Comparison of ENCODE assay signal across 8 cellular contexts in the genomic region with DNA sequence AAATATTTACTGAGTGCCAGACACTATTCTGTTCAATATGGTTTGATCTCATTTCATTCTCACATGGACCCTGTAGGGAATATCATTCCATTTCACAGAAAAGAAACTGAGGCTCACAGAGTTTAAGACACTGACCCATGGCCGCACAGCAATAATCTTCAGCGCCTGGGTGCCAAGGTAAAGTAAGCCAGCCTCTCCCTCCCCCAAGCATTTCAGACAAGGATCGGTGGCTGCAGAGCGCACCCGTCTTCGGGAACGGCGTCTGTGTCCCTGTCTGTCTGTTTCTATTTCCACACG. TPM values are rescaled to one million over a fixed set of nuclear protein-coding genes. Genes with fewer than 3 reads are reported as not detected.
A peak's percentile ranks its signal among the peaks of the same experiment; 100 is the strongest.
DNase-seq lines count a peak whose midpoint lies in the region; ATAC-seq and TF ChIP-seq lines count a peak whose summit lies in the region.

No MANE protein-coding gene starts in this region.

- H3K4me3 Mint-ChIP-seq in activated naive CD4-positive, alpha-beta T cell treated with anti-CD3 and anti-CD28 coated beads, Interleukin-2, amount 10 ng/mL, durations not matched to agents 7 days and 5 days, result peak overlapping the region; percentile 61

- in situ Hi-C loops in transverse colon (cut with MboI; ENCODE audit: low pct_ligation_motif_present in 1 of 4, low pct_unique_long_range_greater_than_20kb in 1 of 4, low sequenced_read_pairs in 3 of 4), result no loop called here

- TF ChIP-seq POLR2A in adrenal gland (IDR thresholded peaks at IDR 0.05), result no peak
- no peak for TF ChIP-seq POLR2A in transverse colon (IDR thresholded peaks at IDR 0.05)

- CTCF ChIA-PET in activated naive CD4-positive, alpha-beta T cell treated with anti-CD3 and anti-CD28 coated beads, Interleukin-2, amount 10 ng/mL, durations not matched to agents 7 days and 5 days (lab: Charles Lee), result interaction anchor here (1.4 to 16.2 kb wide), 7 partner anchors 12 to 155 kb away, joined by 4 to 382 read pairs (median 13); partner anchors contain the start of gene CDC37

- peak; percentile 16 for ATAC-seq in left lung
- no peak for ATAC-seq in GM18498 (IDR thresholded peaks at IDR 0.05; ENCODE audit: unreplicated experiment)

- peaks cover 31% of the 10 kb centered on the region for H3K27me3 ChIP-seq in adrenal gland
- peaks cover 41 to 57% of the 10 kb centered on the region in 2 donors for H3K27me3 ChIP-seq in left lung
- peaks cover 74% of the 10 kb centered on the region for H3K27me3 ChIP-seq in transverse colon

- H3K27ac ChIP-seq in adrenal gland (peak overlapping the region in 3 of 5 donors; percentile 43 to 73 (median 54)), left lung (peak overlapping the region in 1 of 2 donors; percentile 67), transverse colon (peak overlapping the region; percentile 34 to 59 (median 35))

- TF ChIP-seq EP300 in transverse colon (IDR thresholded peaks at IDR 0.05; ENCODE audit: low read depth), result no peak

- no peak for TF ChIP-seq CTCF in adrenal gland (IDR thresholded peaks at IDR 0.05)
- no peak for TF ChIP-seq CTCF in left lung (IDR thresholded peaks at IDR 0.05)
- TF ChIP-seq CTCF in transverse colon (IDR thresholded peaks at IDR 0.05), result no peak

- peaks cover 10% of the 10 kb centered on the region for H3K36me3 Mint-ChIP-seq in activated naive CD4-positive, alpha-beta T cell treated with anti-CD3 and anti-CD28 coated beads, Interleukin-2, amount 10 ng/mL, durations not matched to agents 7 days and 5 days

- peak overlapping the region; percentile 81 for H3K27ac Mint-ChIP-seq in activated naive CD4-positive, alpha-beta T cell treated with anti-CD3 and anti-CD28 coated beads, Interleukin-2, amount 10 ng/mL, durations not matched to agents 7 days and 5 days

- DNase-seq in activated naive CD4-positive, alpha-beta T cell treated with anti-CD3 and anti-CD28 coated beads, Interleukin-2, amount 10 ng/mL, durations not matched to agents 7 days and 5 days, result no peak
- no peak for DNase-seq in activated naive CD4-positive, alpha-beta T cell treated with anti-CD3 and anti-CD28 coated beads, Interleukin-2, amount 50 U/mL, for 16 hours
- DNase-seq in adrenal gland (no peak), left lung (no peak), transverse colon (no peak), AG08395 (ENCODE audit: low spot score) (no peak)
- DNase-seq in effector CD4-positive, alpha-beta T cell, result no peak

- H3K36me3 ChIP-seq in adrenal gland (replicated peaks in 1 of 2) (no peaks in the 10 kb centered on the region), left lung (no peaks in the 10 kb centered on the region), transverse colon (no peaks in the 10 kb centered on the region)

- peak overlapping the region in 2 of 4 donors; percentile 36 to 53 for H3K4me3 ChIP-seq in adrenal gland
- peak overlapping the region; percentile 35 to 43 for H3K4me3 ChIP-seq in left lung
- peak overlapping the region in 3 of 4 donors; percentile 23 to 52 (median 42) for H3K4me3 ChIP-seq in transverse colon

- 0 to 4% (median 3%) methylated on average over 5 to 9 of the region's 9 CpGs for WGBS in adrenal gland, 4 donors
- WGBS in transverse colon (ENCODE audit: low coverage in 1 of 2), 2 donors, result 8% methylated on average over 9 of the region's 9 CpGs; no CpG with 5 or more reads in 1 of the 2 donors

- H3K9me3 ChIP-seq in adrenal gland (replicated peaks in 1 of 3) (no peaks in the 10 kb centered on the region), left lung (no peaks in the 10 kb centered on the region), transverse colon (peaks cover 0 to 3% of the 10 kb centered on the region in 2 donors)

- H3K4me1 ChIP-seq in adrenal gland (replicated peaks in 1 of 2), result peaks cover 0 to 20% of the 10 kb centered on the region in 2 donors
- peaks cover 9 to 65% of the 10 kb centered on the region in 2 donors for H3K4me1 ChIP-seq in left lung
- peaks cover 9 to 39% (median 29%) of the 10 kb centered on the region in 4 donors for H3K4me1 ChIP-seq in transverse colon

- intact Hi-C loops in adrenal gland (cut with DNase I), result no loop called here
- intact Hi-C loops in left lung (cut with DNase I), result no loop called here
- intact Hi-C loops in transverse colon (cut with DNase I; ENCODE audit: low total_unique reads), result no loop called here

- H3K4me1 Mint-ChIP-seq in activated naive CD4-positive, alpha-beta T cell treated with anti-CD3 and anti-CD28 coated beads, Interleukin-2, amount 10 ng/mL, durations not matched to agents 7 days and 5 days, result peaks cover 73% of the 10 kb centered on the region

- H3K27me3 Mint-ChIP-seq in activated naive CD4-positive, alpha-beta T cell treated with anti-CD3 and anti-CD28 coated beads, Interleukin-2, amount 10 ng/mL, durations not matched to agents 7 days and 5 days, result peaks cover 50% of the 10 kb centered on the region

- H3K9me3 Mint-ChIP-seq in activated naive CD4-positive, alpha-beta T cell treated with anti-CD3 and anti-CD28 coated beads, Interleukin-2, amount 10 ng/mL, durations not matched to agents 7 days and 5 days, result no peaks in the 10 kb centered on the region

RNA-seq across cellular contexts. Expression of gene PDE4A, which starts 4.3 kb away (rescaled TPM):
- total RNA-seq in adrenal gland, result 10 to 100 TPM in 7 of 8 donors, 1 to 10 TPM in 1; 6.2 to 20.4 (median 13.1) TPM
- polyA plus RNA-seq in adrenal gland, result 1 to 10 TPM; 4.4 to 10.0 (median 6.4) TPM
- total RNA-seq in left lung, result 10 to 100 TPM; 21.4 to 21.6 TPM
- 10 to 100 TPM in 3 of 4 donors, 1 to 10 TPM in 1; 9.0 to 15.9 (median 13.1) TPM for total RNA-seq in transverse colon

RNA-seq across cellular contexts. Expression of gene CDC37, which starts 12.7 kb away (rescaled TPM):
- total RNA-seq in adrenal gland, result 100 to 1,000 TPM in 3 of 8 donors, 10 to 100 TPM in 5; 72.8 to 137 (median 97.2) TPM
- polyA plus RNA-seq in adrenal gland, result 100 to 1,000 TPM; 117 to 518 (median 317) TPM
- 100 to 1,000 TPM; 120 to 148 TPM for total RNA-seq in left lung
- 100 to 1,000 TPM; 125 to 168 (median 162) TPM for total RNA-seq in transverse colon

RNA-seq across cellular contexts. Expression of gene TYK2, which starts 35.7 kb away (rescaled TPM):
- total RNA-seq in adrenal gland, result 100 to 1,000 TPM in 4 of 8 donors, 10 to 100 TPM in 4; 56.1 to 160 (median 104) TPM
- 100 to 1,000 TPM in 2 of 3 donors, 10 to 100 TPM in 1; 61.5 to 408 (median 297) TPM for polyA plus RNA-seq in adrenal gland
- total RNA-seq in left lung, result 100 to 1,000 TPM; 133 to 175 TPM
- total RNA-seq in transverse colon, result 100 to 1,000 TPM; 111 to 463 (median 201) TPM
